ENCODE assay signal across 8 cellular contexts in genomic region chr21:15063081-15063820, GRCh38. TPM values are rescaled to one million over a fixed set of nuclear protein-coding genes. Genes with fewer than 3 reads are reported as not detected.
A peak's percentile ranks its signal among the peaks of the same experiment; 100 is the strongest.
DNase-seq lines count a peak whose midpoint lies in the region; ATAC-seq, FAIRE-seq and TF ChIP-seq lines count a peak whose summit lies in the region.

No MANE protein-coding gene starts in this region.

- H3K9me3 Mint-ChIP-seq in T-cell = no peaks in the 10 kb centered on the region

- peaks cover 55 to 67% (median 58%) of the 10 kb centered on the region in 3 donors for H3K4me1 Mint-ChIP-seq in T-cell

- H3K36me3 ChIP-seq in vagina = no peaks in the 10 kb centered on the region

- intact Hi-C loops in vagina (cut with DNase I) = loop anchor here (10.0 kb wide), 1 partner anchor 188 kb away; no protein-coding TSS in a partner anchor

- H3K4me3 Mint-ChIP-seq in T-cell = peak overlapping the region; percentile 75 to 79 (median 79)

- H3K4me3 ChIP-seq in coronary artery (peak overlapping the region; percentile 86), vagina (peak overlapping the region; percentile 90 to 98)

- H3K27me3 ChIP-seq in vagina = no peaks in the 10 kb centered on the region

- POLR2A ChIA-PET in T-cell (lab: Charles Lee) = no interaction called here

- H3K27ac ChIP-seq in coronary artery (peak overlapping the region in 1 of 2 donors; percentile 98), vagina (peak overlapping the region; percentile 97)

- TF ChIP-seq CTCF in coronary artery (IDR thresholded peaks at IDR 0.05) (no peak), vagina (IDR thresholded peaks at IDR 0.05) (no peak)

- H3K36me3 Mint-ChIP-seq in T-cell = no peaks in the 10 kb centered on the region

- peaks cover 0 to 10% of the 10 kb centered on the region in 2 donors for H3K27me3 Mint-ChIP-seq in T-cell

- CTCF ChIA-PET in T-cell (lab: Charles Lee) = no interaction called here

- peaks cover 35% of the 10 kb centered on the region for H3K4me1 ChIP-seq in vagina

- no peak for TF ChIP-seq POLR2A in vagina (IDR thresholded peaks at IDR 0.05)

- ATAC-seq in T-cell (replicated peaks in 1 of 4) = no peak
- ATAC-seq in GM19324 (IDR thresholded peaks at IDR 0.05; ENCODE audit: low FRiP score, unreplicated experiment) = no peak

- DNase-seq in NCI-H2196 (lab: John Stamatoyannopoulos, UW; ENCODE audit: unreplicated experiment) (peak; percentile 14), NCI-H2196 treated with DMSO at 0.1 percent for 48 hours (lab: John Stamatoyannopoulos, UW; ENCODE audit: unreplicated experiment) (no peak), T-cell (peak in 9 of 34 experiments; percentile 3 to 31 (median 13)), coronary artery (ENCODE audit: low spot score) (no peak), myocyte (ENCODE audit: low read depth) (peak; percentile 29), vagina (ENCODE audit: extremely low spot score in 2 of 2) (no peak), HTR-8/SVneo (ENCODE audit: insufficient read length, low spot score) (no peak)

- peak overlapping the region; percentile 75 to 87 for H3K27ac Mint-ChIP-seq in T-cell

- H3K9me3 ChIP-seq in vagina = no peaks in the 10 kb centered on the region

- no peak for FAIRE-seq in HTR-8/SVneo (lab: Jason Lieb, UNC)

RNA-seq across cellular contexts. Expression of gene NRIP1, which starts 1.5 kb away (rescaled TPM):
- total RNA-seq in T-cell (10 to 100 TPM; 19.5 to 35.8 (median 26.5) TPM), myocyte (29.0 and 37.3 TPM in 2 replicates), vagina (30.9 TPM)
- polyA plus RNA-seq in myocyte (2012) = 4.5 TPM

Comparison
In these comparisons a context has a peak if more than half of its experiments do, and no peak if none do; other contexts are left out.
1. DNase-seq: peak in NCI-H2196 (single experiment) and myocyte (single experiment); none in NCI-H2196 treated with DMSO at 0.1 percent for 48 hours (single experiment), coronary artery (single experiment), vagina (0 of 2) and HTR-8/SVneo (single experiment).